In genomic region chr17:73519011-73519410, GRCh38 we compare ENCODE assay signal across 23 cellular contexts.
DNase-seq lines count a peak whose midpoint lies in the region; FAIRE-seq and TF ChIP-seq lines count a peak whose summit lies in the region.
"Had no signal": no experiment of that assay in that cellular context is flagged by ENCODE, and none has a peak within 500 bp of the region (broad histone marks: within the 10 kb centered on the region; RNA-seq: fewer than 3 reads in every experiment).

No MANE protein-coding gene starts in this region.

- no peaks in the 10 kb centered on the region for H3K27me3 ChIP-seq in osteoblast (ENCODE audit: insufficient read depth, low read length)
- H3K27me3 ChIP-seq: BE2C, BLaER1 had no signal

- H3K9me3 ChIP-seq in kidney (ENCODE audit: control insufficient read depth in 1 of 2, low read length in 2 of 2), result no peaks in the 10 kb centered on the region
- H3K9me3 ChIP-seq in osteoblast (ENCODE audit: low read depth, low read length), result no peaks in the 10 kb centered on the region
- H3K9me3 ChIP-seq: BE2C, BLaER1 had no signal

- H3K27ac ChIP-seq in kidney (ENCODE audit: low read depth in 2 of 2, low read length in 2 of 2) (no peak overlapping the region), osteoblast (ENCODE audit: low read depth, low read length) (no peak overlapping the region)
- H3K27ac ChIP-seq: BLaER1 had no signal

- no peaks in the 10 kb centered on the region for H3K9me3 Mint-ChIP-seq in neural crest cell
- H3K9me3 Mint-ChIP-seq: CD4-positive, CD25-positive, alpha-beta regulatory T cell; CD8-positive, alpha-beta memory T cell had no signal

- H3K4me1 Mint-ChIP-seq in neural crest cell, result peaks cover 52% of the 10 kb centered on the region
- H3K4me1 Mint-ChIP-seq: CD14-positive monocyte; CD4-positive, alpha-beta memory T cell; CD4-positive, CD25-positive, alpha-beta regulatory T cell; CD8-positive, alpha-beta memory T cell had no signal

- no peak overlapping the region for H2AFZ ChIP-seq in osteoblast (ENCODE audit: low read length)

- no peak overlapping the region for H3K4me3 ChIP-seq in kidney (ENCODE audit: low read length in 2 of 2)
- no peak overlapping the region for H3K4me3 ChIP-seq in osteoblast (ENCODE audit: insufficient read depth, low read length)
- H3K4me3 ChIP-seq: BLaER1 had no signal

- H4K20me1 ChIP-seq in osteoblast (ENCODE audit: insufficient read depth, low read length), result no peaks in the 10 kb centered on the region

- peak; percentile 4 for FAIRE-seq in HTR-8/SVneo (lab: Jason Lieb, UNC)
- no peak for FAIRE-seq in kidney (lab: Jason Lieb, UNC)
- FAIRE-seq: A204.1, G401.6, GM12891, GM19239 had no signal

- H3K4me1 ChIP-seq in kidney (ENCODE audit: control insufficient read depth in 1 of 2, insufficient read depth in 1 of 2, low read depth in 1 of 2, low read length in 2 of 2), result no peaks in the 10 kb centered on the region
- no peaks in the 10 kb centered on the region for H3K4me1 ChIP-seq in osteoblast (ENCODE audit: insufficient read depth, low read length)
- H3K4me1 ChIP-seq: BE2C had no signal

- no peak overlapping the region for H3K4me3 Mint-ChIP-seq in neural crest cell
- H3K4me3 Mint-ChIP-seq: CD14-positive monocyte; CD4-positive, alpha-beta memory T cell; CD8-positive, alpha-beta memory T cell had no signal

- no peaks in the 10 kb centered on the region for H3K36me3 ChIP-seq in kidney (ENCODE audit: control insufficient read depth in 1 of 2, insufficient read depth in 2 of 2, low read length in 2 of 2)
- no peaks in the 10 kb centered on the region for H3K36me3 ChIP-seq in osteoblast (ENCODE audit: insufficient read depth, low read length)
- H3K36me3 ChIP-seq: BE2C, BLaER1 had no signal

- H3K4me2 ChIP-seq in osteoblast (ENCODE audit: insufficient read depth, low read length), result no peak overlapping the region
- H3K4me2 ChIP-seq: BLaER1 had no signal

- no peaks in the 10 kb centered on the region for H3K79me2 ChIP-seq in osteoblast (ENCODE audit: insufficient read depth, low read length)

- H3K36me3 Mint-ChIP-seq in neural crest cell (ENCODE audit: low read depth), result no peaks in the 10 kb centered on the region
- H3K36me3 Mint-ChIP-seq: CD14-positive monocyte; CD4-positive, alpha-beta memory T cell; CD4-positive, CD25-positive, alpha-beta regulatory T cell had no signal

- H3K27me3 Mint-ChIP-seq in neural crest cell (ENCODE audit: low read depth), result no peaks in the 10 kb centered on the region

- DNase-seq in HTR-8/SVneo (ENCODE audit: insufficient read length, low spot score), result no peak
- peak; percentile 38 for DNase-seq in kidney
- no peak for DNase-seq in neural crest cell (ENCODE audit: low read depth, low spot score)
- peak; percentile 69 for DNase-seq in osteoblast (ENCODE audit: insufficient read length, low spot score, missing footprints)
- DNase-seq in stimulated activated naive CD4-positive, alpha-beta T cell treated with Interleukin-2 at 50 U/mL for 16 hours (lab: John Stamatoyannopoulos, UW), result no peak
- DNase-seq in stimulated activated CD4-positive, alpha-beta T cell treated with anti-CD3 and anti-CD28 coated beads, Interleukin-12 subunit alpha, Interleukin-12 subunit beta, amount 100 ng/mL, for 4 hours, result no peak
- no peak for DNase-seq in SHP77 (lab: John Stamatoyannopoulos, UW)
- DNase-seq: 8988T; ACHN; BE2C; C1 segment of cervical spinal cord; CD4-positive, alpha-beta memory T cell; CD4-positive, CD25-positive, alpha-beta regulatory T cell; CD8-positive, alpha-beta memory T cell; COR-L47; DMS79 treated with DMSO at 0.1 percent for 48 hours; GF-D8 had no signal

- no peak overlapping the region for H3K9ac ChIP-seq in kidney (ENCODE audit: low read length in 2 of 2)
- H3K9ac ChIP-seq: BLaER1 had no signal

- intact Hi-C loops in kidney (cut with DNase I), result no loop called here

- H3K27ac Mint-ChIP-seq in neural crest cell (ENCODE audit: unreplicated experiment), result peak overlapping the region; percentile 50
- H3K27ac Mint-ChIP-seq: CD14-positive monocyte; CD4-positive, alpha-beta memory T cell; CD4-positive, CD25-positive, alpha-beta regulatory T cell; CD8-positive, alpha-beta memory T cell had no signal

- TF ChIP-seq CTCF in kidney (IDR thresholded peaks at IDR 0.05; ENCODE audit: borderline replicate concordance, extremely low read depth, insufficient read depth), result no peak
- no peak for TF ChIP-seq CTCF in neural crest cell (conservative IDR thresholded peaks at IDR 0.05)
- TF ChIP-seq CTCF in osteoblast (IDR thresholded peaks at IDR 0.05; ENCODE audit: extremely low read depth, low read depth, low read length), result no peak

Comparison
In these comparisons a context has a peak if more than half of its experiments do, and no peak if none do; other contexts are left out.
1. DNase-seq: peak in kidney (single experiment) and osteoblast (single experiment); none in HTR-8/SVneo (single experiment), neural crest cell (single experiment), stimulated activated naive CD4-positive, alpha-beta T cell treated with Interleukin-2 at 50 U/mL for 16 hours (single experiment), stimulated activated CD4-positive, alpha-beta T cell treated with anti-CD3 and anti-CD28 coated beads, Interleukin-12 subunit alpha, Interleukin-12 subunit beta, amount 100 ng/mL, for 4 hours (single experiment) and SHP77 (0 of 2).